Comparison of ENCODE assay signal across 18 cellular contexts in the genomic region with DNA sequence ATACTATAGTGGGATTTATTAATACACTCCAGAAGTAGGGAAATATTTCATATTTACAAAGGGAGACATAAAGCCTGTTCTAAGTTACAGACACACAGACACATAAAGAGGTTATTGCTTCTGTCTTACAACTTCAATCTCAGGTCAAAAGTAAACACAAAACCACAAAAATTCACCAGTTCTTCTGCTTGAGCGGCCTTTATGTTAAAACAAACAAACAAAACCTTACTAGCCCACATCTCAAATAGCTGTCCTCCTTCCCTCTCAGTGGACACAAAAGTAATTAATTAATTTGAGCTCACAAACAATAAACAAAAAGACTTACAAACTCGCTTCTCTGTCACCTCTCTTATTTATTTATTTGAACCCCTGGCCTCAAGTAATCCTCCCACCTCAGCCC. TPM values are rescaled to one million over a fixed set of nuclear protein-coding genes. Genes with fewer than 3 reads are reported as not detected.
DNase-seq lines count a peak whose midpoint lies in the region; ATAC-seq, FAIRE-seq and TF ChIP-seq lines count a peak whose summit lies in the region.
"Had no signal": no experiment of that assay in that cellular context is flagged by ENCODE, and none has a peak within 500 bp of the region (broad histone marks: within the 10 kb centered on the region; RNA-seq: fewer than 3 reads in every experiment).

No MANE protein-coding gene starts in this region.

- no peak overlapping the region for H3K27ac ChIP-seq in PC-3 (ENCODE audit: low read length)
- H3K27ac ChIP-seq: esophagus muscularis mucosa, neural progenitor cell, suprapubic skin had no signal

- intact Hi-C loops in PC-3 (cut with micrococcal nuclease): loop anchor here (1.0 to 5.0 kb wide), 2 partner anchors 123 to 193 kb away; a partner anchor contains a TSS
- intact Hi-C loops in activated T-helper 2 cell treated with anti-CD3 and anti-CD28 coated beads, Interferon-gamma antibody, Interleukin-2, Interleukin-4, amounts not matched to agents 10 μg/mL and 5 μg/mL and 100 μg/mL, durations not matched to agents 14 hours and 24 hours and 36 hours (cut with micrococcal nuclease): loop anchor here (2.0 to 5.0 kb wide), 2 partner anchors 411 to 658 kb away; a partner anchor contains a TSS

- POLR2A ChIA-PET in PC-3 (lab: Charles Lee; ENCODE audit: unreplicated experiment): no interaction called here

- FAIRE-seq in endometrium (lab: Jason Lieb, UNC): peak; percentile 70
- FAIRE-seq: HTR-8/SVneo had no signal

- no peak overlapping the region for H3K4me3 Mint-ChIP-seq in activated naive CD8-positive, alpha-beta T cell
- H3K4me3 Mint-ChIP-seq in activated naive CD8-positive, alpha-beta T cell treated with anti-CD3 and anti-CD28 coated beads, Interleukin-2, amount 50 U/mL, for 24 hours: no peak overlapping the region
- H3K4me3 Mint-ChIP-seq in stimulated activated memory B cell treated with anti-CD40 and anti-IgM and Interleukin-4, amounts not matched to agents 10 μg/mL and 1 μg/mL and 100 μg/mL, for 72 hours: no peak overlapping the region
- no peak overlapping the region for H3K4me3 Mint-ChIP-seq in activated T-helper 2 cell treated with anti-CD3 and anti-CD28 coated beads, Interferon-gamma antibody, Interleukin-2, Interleukin-4, amounts not matched to agents 10 μg/mL and 5 μg/mL and 100 μg/mL, durations not matched to agents 14 hours and 24 hours and 36 hours (ENCODE audit: low read depth)
- H3K4me3 Mint-ChIP-seq: neural progenitor cell had no signal

- H3K36me3 ChIP-seq in PC-3 (ENCODE audit: low read depth, low read length): no peaks in the 10 kb centered on the region
- H3K36me3 ChIP-seq: esophagus muscularis mucosa, neural progenitor cell, suprapubic skin had no signal

- peak overlapping the region; percentile 67 for H3K27ac Mint-ChIP-seq in activated naive CD8-positive, alpha-beta T cell
- no peak overlapping the region for H3K27ac Mint-ChIP-seq in activated naive CD8-positive, alpha-beta T cell treated with anti-CD3 and anti-CD28 coated beads, Interleukin-2, amount 50 U/mL, for 24 hours
- peak overlapping the region; percentile 62 for H3K27ac Mint-ChIP-seq in stimulated activated memory B cell treated with anti-CD40 and anti-IgM and Interleukin-4, amounts not matched to agents 10 μg/mL and 1 μg/mL and 100 μg/mL, for 72 hours
- H3K27ac Mint-ChIP-seq in activated T-helper 2 cell treated with anti-CD3 and anti-CD28 coated beads, Interferon-gamma antibody, Interleukin-2, Interleukin-4, amounts not matched to agents 10 μg/mL and 5 μg/mL and 100 μg/mL, durations not matched to agents 14 hours and 24 hours and 36 hours: no peak overlapping the region
- H3K27ac Mint-ChIP-seq: neural progenitor cell had no signal

- no peaks in the 10 kb centered on the region for H3K27me3 Mint-ChIP-seq in activated naive CD8-positive, alpha-beta T cell
- no peaks in the 10 kb centered on the region for H3K27me3 Mint-ChIP-seq in activated naive CD8-positive, alpha-beta T cell treated with anti-CD3 and anti-CD28 coated beads, Interleukin-2, amount 50 U/mL, for 24 hours
- no peaks in the 10 kb centered on the region for H3K27me3 Mint-ChIP-seq in stimulated activated memory B cell treated with anti-CD40 and anti-IgM and Interleukin-4, amounts not matched to agents 10 μg/mL and 1 μg/mL and 100 μg/mL, for 72 hours
- H3K27me3 Mint-ChIP-seq in activated T-helper 2 cell treated with anti-CD3 and anti-CD28 coated beads, Interferon-gamma antibody, Interleukin-2, Interleukin-4, amounts not matched to agents 10 μg/mL and 5 μg/mL and 100 μg/mL, durations not matched to agents 14 hours and 24 hours and 36 hours (ENCODE audit: low read depth): no peaks in the 10 kb centered on the region

- H3K4me1 ChIP-seq in PC-3 (ENCODE audit: insufficient read depth, low read length): peaks cover 30% of the 10 kb centered on the region

- H3F3A ChIP-seq in PC-3 (ENCODE audit: low read length, unreplicated experiment): no peaks in the 10 kb centered on the region

- CTCF ChIA-PET in PC-3 (lab: Charles Lee): interaction anchor here (0.6 kb wide), 1 partner anchor 80 kb away, joined by 3 read pairs; no protein-coding TSS in a partner anchor

- no peaks in the 10 kb centered on the region for H3K36me3 Mint-ChIP-seq in activated naive CD8-positive, alpha-beta T cell
- peaks cover 12% of the 10 kb centered on the region for H3K36me3 Mint-ChIP-seq in activated naive CD8-positive, alpha-beta T cell treated with anti-CD3 and anti-CD28 coated beads, Interleukin-2, amount 50 U/mL, for 24 hours (ENCODE audit: low read depth)
- H3K36me3 Mint-ChIP-seq in stimulated activated memory B cell treated with anti-CD40 and anti-IgM and Interleukin-4, amounts not matched to agents 10 μg/mL and 1 μg/mL and 100 μg/mL, for 72 hours: no peaks in the 10 kb centered on the region
- H3K36me3 Mint-ChIP-seq in activated T-helper 2 cell treated with anti-CD3 and anti-CD28 coated beads, Interferon-gamma antibody, Interleukin-2, Interleukin-4, amounts not matched to agents 10 μg/mL and 5 μg/mL and 100 μg/mL, durations not matched to agents 14 hours and 24 hours and 36 hours (ENCODE audit: low read depth): peaks cover 13% of the 10 kb centered on the region
- H3K36me3 Mint-ChIP-seq: neural progenitor cell had no signal

- no peaks in the 10 kb centered on the region for H3K9me3 ChIP-seq in PC-3 (ENCODE audit: low read length)
- H3K9me3 ChIP-seq: esophagus muscularis mucosa, suprapubic skin had no signal

- no peaks in the 10 kb centered on the region for H3K9me2 ChIP-seq in PC-3 (replicated peaks; ENCODE audit: low read length)

- H3K27me3 ChIP-seq in PC-3 (ENCODE audit: low read length): no peaks in the 10 kb centered on the region
- H3K27me3 ChIP-seq: esophagus muscularis mucosa, neural progenitor cell, suprapubic skin had no signal

- H4K20me1 ChIP-seq in PC-3 (ENCODE audit: low read length): no peaks in the 10 kb centered on the region

- in situ Hi-C loops in GM13976 (cut with MboI; ENCODE audit: low sequenced_read_pairs, unreplicated experiment): loop anchor here (25.0 kb wide), 1 partner anchor 403 kb away; a partner anchor contains a TSS

- no peak for DNase-seq in activated naive CD8-positive, alpha-beta T cell treated with anti-CD3 and anti-CD28 coated beads, Interleukin-2, amount 50 U/mL, for 24 hours
- DNase-seq in PC-3: peak; percentile 75
- DNase-seq in GM13976 (ENCODE audit: low spot score): no peak
- no peak for DNase-seq in NCI-H2081 (lab: John Stamatoyannopoulos, UW)
- DNase-seq in activated T-helper 2 cell treated with anti-CD3 and anti-CD28 coated beads, Interferon-gamma antibody, Interleukin-2, Interleukin-4, amounts not matched to agents 10 μg/mL and 5 μg/mL and 100 μg/mL, durations not matched to agents 14 hours and 24 hours and 36 hours (ENCODE audit: low spot score): no peak
- DNase-seq: activated CD4-positive, alpha-beta T cell treated with anti-CD3 and anti-CD28 coated beads for 48 hours; amniotic stem cell; caudate nucleus; NCI-H1417; NCI-H510A treated with DMSO at 0.1 percent for 48 hours; SW 1271 had no signal

- peak overlapping the region; percentile 55 for H3K4me2 ChIP-seq in PC-3 (ENCODE audit: low read length)
- H3K4me2 ChIP-seq: neural progenitor cell had no signal

- H3K9me3 Mint-ChIP-seq in activated naive CD8-positive, alpha-beta T cell (ENCODE audit: low read depth): no peaks in the 10 kb centered on the region
- no peaks in the 10 kb centered on the region for H3K9me3 Mint-ChIP-seq in activated naive CD8-positive, alpha-beta T cell treated with anti-CD3 and anti-CD28 coated beads, Interleukin-2, amount 50 U/mL, for 24 hours
- H3K9me3 Mint-ChIP-seq in stimulated activated memory B cell treated with anti-CD40 and anti-IgM and Interleukin-4, amounts not matched to agents 10 μg/mL and 1 μg/mL and 100 μg/mL, for 72 hours: no peaks in the 10 kb centered on the region
- no peaks in the 10 kb centered on the region for H3K9me3 Mint-ChIP-seq in activated T-helper 2 cell treated with anti-CD3 and anti-CD28 coated beads, Interferon-gamma antibody, Interleukin-2, Interleukin-4, amounts not matched to agents 10 μg/mL and 5 μg/mL and 100 μg/mL, durations not matched to agents 14 hours and 24 hours and 36 hours
- H3K9me3 Mint-ChIP-seq: neural progenitor cell had no signal

- no peak overlapping the region for H2AFZ ChIP-seq in PC-3 (ENCODE audit: low read length)
- H2AFZ ChIP-seq: neural progenitor cell had no signal

- BruUV-seq in PC-3 (replicated peaks; lab: Mats Ljungman, UMichigan): no TSS peak

- peak overlapping the region; percentile 35; the same call in 1 of the 2 replicates for H3K4me3 ChIP-seq in PC-3 (ENCODE audit: low read length)
- H3K4me3 ChIP-seq: esophagus muscularis mucosa, neural progenitor cell, suprapubic skin had no signal

- H3K4me1 Mint-ChIP-seq in activated naive CD8-positive, alpha-beta T cell (ENCODE audit: low read depth): peaks cover 48% of the 10 kb centered on the region
- H3K4me1 Mint-ChIP-seq in activated naive CD8-positive, alpha-beta T cell treated with anti-CD3 and anti-CD28 coated beads, Interleukin-2, amount 50 U/mL, for 24 hours: peaks cover 47% of the 10 kb centered on the region
- peaks cover 29% of the 10 kb centered on the region for H3K4me1 Mint-ChIP-seq in stimulated activated memory B cell treated with anti-CD40 and anti-IgM and Interleukin-4, amounts not matched to agents 10 μg/mL and 1 μg/mL and 100 μg/mL, for 72 hours
- H3K4me1 Mint-ChIP-seq in activated T-helper 2 cell treated with anti-CD3 and anti-CD28 coated beads, Interferon-gamma antibody, Interleukin-2, Interleukin-4, amounts not matched to agents 10 μg/mL and 5 μg/mL and 100 μg/mL, durations not matched to agents 14 hours and 24 hours and 36 hours (ENCODE audit: low read depth): peaks cover 38% of the 10 kb centered on the region

- peaks cover 31% of the 10 kb centered on the region for H3K79me2 ChIP-seq in PC-3 (ENCODE audit: low read length)

- H3K9ac ChIP-seq in PC-3 (ENCODE audit: low read length): no peak overlapping the region
- H3K9ac ChIP-seq: neural progenitor cell had no signal

- ATAC-seq in activated naive CD8-positive, alpha-beta T cell treated with anti-CD3 and anti-CD28 coated beads, Interleukin-2, amount 50 U/mL, for 24 hours: no peak
- peak; percentile 52 for ATAC-seq in PC-3
- no peak for ATAC-seq in stimulated activated memory B cell treated with anti-CD40 and anti-IgM and Interleukin-4, amounts not matched to agents 10 μg/mL and 1 μg/mL and 100 μg/mL, for 72 hours

- TF ChIP-seq CTCF in PC-3 (conservative IDR thresholded peaks at IDR 0.05; ENCODE audit: low read depth, low read length): no peak
- TF ChIP-seq CTCF in GM13976 (IDR thresholded peaks at IDR 0.05; ENCODE audit: borderline replicate concordance, control extremely low read depth, extremely low read depth, insufficient read depth, missing control alignments): no peak

RNA-seq across cellular contexts. Expression of a gene that starts 1.5 kb away (rescaled TPM):
- 33.7 and 48.3 TPM in 2 replicates for total RNA-seq in PC-3 (2014; rRNA removed)
- total RNA-seq in activated T-helper 2 cell treated with anti-CD3 and anti-CD28 coated beads, Interferon-gamma antibody, Interleukin-2, Interleukin-4, amounts not matched to agents 10 μg/mL and 5 μg/mL and 100 μg/mL, durations not matched to agents 14 hours and 24 hours and 36 hours: 52.0 and 52.7 TPM in 2 replicates

RNA-seq across cellular contexts. Expression of a gene that starts 14.7 kb away (rescaled TPM):
- total RNA-seq in PC-3 (2014; rRNA removed): 3.5 and 6.6 TPM in 2 replicates
- 4.0 and 4.1 TPM in 2 replicates for total RNA-seq in activated T-helper 2 cell treated with anti-CD3 and anti-CD28 coated beads, Interferon-gamma antibody, Interleukin-2, Interleukin-4, amounts not matched to agents 10 μg/mL and 5 μg/mL and 100 μg/mL, durations not matched to agents 14 hours and 24 hours and 36 hours

Comparison
In these comparisons a context has a peak if more than half of its experiments do, and no peak if none do; other contexts are left out.
1. H3K27ac Mint-ChIP-seq: peak in activated naive CD8-positive, alpha-beta T cell (single experiment) and stimulated activated memory B cell treated with anti-CD40 and anti-IgM and Interleukin-4, amounts not matched to agents 10 μg/mL and 1 μg/mL and 100 μg/mL, for 72 hours (single experiment); none in activated naive CD8-positive, alpha-beta T cell treated with anti-CD3 and anti-CD28 coated beads, Interleukin-2, amount 50 U/mL, for 24 hours (single experiment) and activated T-helper 2 cell treated with anti-CD3 and anti-CD28 coated beads, Interferon-gamma antibody, Interleukin-2, Interleukin-4, amounts not matched to agents 10 μg/mL and 5 μg/mL and 100 μg/mL, durations not matched to agents 14 hours and 24 hours and 36 hours (single experiment).